1 cellular context compared by ENCODE assay signal in genomic region chr3:9553949-9554513, GRCh38.
TF ChIP-seq lines count a peak whose summit lies in the region.

No MANE protein-coding gene starts in this region.

TF ChIP-seq in GM23338, 12 proteins besides CTCF, POLR2A, EP300 and RAD21 (continued from another document):
- TF ChIP-seq, protein P1, sequence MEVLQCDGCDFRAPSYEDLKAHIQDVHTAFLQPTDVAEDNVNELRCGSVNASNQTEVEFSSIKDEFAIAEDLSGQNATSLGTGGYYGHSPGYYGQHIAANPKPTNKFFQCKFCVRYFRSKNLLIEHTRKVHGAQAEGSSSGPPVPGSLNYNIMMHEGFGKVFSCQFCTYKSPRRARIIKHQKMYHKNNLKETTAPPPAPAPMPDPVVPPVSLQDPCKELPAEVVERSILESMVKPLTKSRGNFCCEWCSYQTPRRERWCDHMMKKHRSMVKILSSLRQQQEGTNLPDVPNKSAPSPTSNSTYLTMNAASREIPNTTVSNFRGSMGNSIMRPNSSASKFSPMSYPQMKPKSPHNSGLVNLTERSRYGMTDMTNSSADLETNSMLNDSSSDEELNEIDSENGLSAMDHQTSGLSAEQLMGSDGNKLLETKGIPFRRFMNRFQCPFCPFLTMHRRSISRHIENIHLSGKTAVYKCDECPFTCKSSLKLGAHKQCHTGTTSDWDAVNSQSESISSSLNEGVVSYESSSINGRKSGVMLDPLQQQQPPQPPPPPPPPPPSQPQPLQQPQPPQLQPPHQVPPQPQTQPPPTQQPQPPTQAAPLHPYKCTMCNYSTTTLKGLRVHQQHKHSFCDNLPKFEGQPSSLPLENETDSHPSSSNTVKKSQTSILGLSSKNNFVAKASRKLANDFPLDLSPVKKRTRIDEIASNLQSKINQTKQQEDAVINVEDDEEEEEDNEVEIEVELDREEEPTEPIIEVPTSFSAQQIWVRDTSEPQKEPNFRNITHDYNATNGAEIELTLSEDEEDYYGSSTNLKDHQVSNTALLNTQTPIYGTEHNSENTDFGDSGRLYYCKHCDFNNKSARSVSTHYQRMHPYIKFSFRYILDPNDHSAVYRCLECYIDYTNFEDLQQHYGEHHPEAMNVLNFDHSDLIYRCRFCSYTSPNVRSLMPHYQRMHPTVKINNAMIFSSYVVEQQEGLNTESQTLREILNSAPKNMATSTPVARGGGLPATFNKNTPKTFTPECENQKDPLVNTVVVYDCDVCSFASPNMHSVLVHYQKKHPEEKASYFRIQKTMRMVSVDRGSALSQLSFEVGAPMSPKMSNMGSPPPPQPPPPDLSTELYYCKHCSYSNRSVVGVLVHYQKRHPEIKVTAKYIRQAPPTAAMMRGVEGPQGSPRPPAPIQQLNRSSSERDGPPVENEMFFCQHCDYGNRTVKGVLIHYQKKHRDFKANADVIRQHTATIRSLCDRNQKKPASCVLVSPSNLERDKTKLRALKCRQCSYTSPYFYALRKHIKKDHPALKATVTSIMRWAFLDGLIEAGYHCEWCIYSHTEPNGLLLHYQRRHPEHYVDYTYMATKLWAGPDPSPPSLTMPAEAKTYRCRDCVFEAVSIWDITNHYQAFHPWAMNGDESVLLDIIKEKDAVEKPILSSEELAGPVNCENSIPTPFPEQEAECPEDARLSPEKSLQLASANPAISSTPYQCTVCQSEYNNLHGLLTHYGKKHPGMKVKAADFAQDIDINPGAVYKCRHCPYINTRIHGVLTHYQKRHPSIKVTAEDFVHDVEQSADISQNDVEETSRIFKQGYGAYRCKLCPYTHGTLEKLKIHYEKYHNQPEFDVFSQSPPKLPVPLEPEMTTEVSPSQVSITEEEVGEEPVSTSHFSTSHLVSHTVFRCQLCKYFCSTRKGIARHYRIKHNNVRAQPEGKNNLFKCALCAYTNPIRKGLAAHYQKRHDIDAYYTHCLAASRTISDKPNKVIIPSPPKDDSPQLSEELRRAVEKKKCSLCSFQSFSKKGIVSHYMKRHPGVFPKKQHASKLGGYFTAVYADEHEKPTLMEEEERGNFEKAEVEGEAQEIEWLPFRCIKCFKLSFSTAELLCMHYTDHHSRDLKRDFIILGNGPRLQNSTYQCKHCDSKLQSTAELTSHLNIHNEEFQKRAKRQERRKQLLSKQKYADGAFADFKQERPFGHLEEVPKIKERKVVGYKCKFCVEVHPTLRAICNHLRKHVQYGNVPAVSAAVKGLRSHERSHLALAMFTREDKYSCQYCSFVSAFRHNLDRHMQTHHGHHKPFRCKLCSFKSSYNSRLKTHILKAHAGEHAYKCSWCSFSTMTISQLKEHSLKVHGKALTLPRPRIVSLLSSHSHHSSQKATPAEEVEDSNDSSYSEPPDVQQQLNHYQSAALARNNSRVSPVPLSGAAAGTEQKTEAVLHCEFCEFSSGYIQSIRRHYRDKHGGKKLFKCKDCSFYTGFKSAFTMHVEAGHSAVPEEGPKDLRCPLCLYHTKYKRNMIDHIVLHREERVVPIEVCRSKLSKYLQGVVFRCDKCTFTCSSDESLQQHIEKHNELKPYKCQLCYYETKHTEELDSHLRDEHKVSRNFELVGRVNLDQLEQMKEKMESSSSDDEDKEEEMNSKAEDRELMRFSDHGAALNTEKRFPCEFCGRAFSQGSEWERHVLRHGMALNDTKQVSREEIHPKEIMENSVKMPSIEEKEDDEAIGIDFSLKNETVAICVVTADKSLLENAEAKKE (CRISPR knock-in tag; IDR thresholded peaks at IDR 0.05): no peak
- TF ChIP-seq STAT1 (IDR thresholded peaks at IDR 0.05; ENCODE audit: unreplicated experiment) (no peak), ETS1 (IDR thresholded peaks at IDR 0.05) (no peak), EZH2 (IDR thresholded peaks at IDR 0.05; ENCODE audit: low read depth, unreplicated experiment) (no peak), ZNF114 (CRISPR knock-in tag; IDR thresholded peaks at IDR 0.05) (no peak), CREB1 (CRISPR knock-in tag; IDR thresholded peaks at IDR 0.05; ENCODE audit: low read depth) (no peak), NANOG (IDR thresholded peaks at IDR 0.05; ENCODE audit: borderline replicate concordance) (no peak), REST (IDR thresholded peaks at IDR 0.05; ENCODE audit: unreplicated experiment) (no peak)
